In genomic region chr12:121059031-121059898, GRCh38 we compare ENCODE assay signal across 1 cellular context.
TF ChIP-seq lines count a peak whose summit lies in the region.

No MANE protein-coding gene starts in this region.

TF ChIP-seq in SK-N-SH treated with all-trans-retinoic acid at 6 μM for 48 hours, 23 proteins besides CTCF, POLR2A, EP300 and RAD21 (continued from another document):
- TF ChIP-seq, protein P1, sequence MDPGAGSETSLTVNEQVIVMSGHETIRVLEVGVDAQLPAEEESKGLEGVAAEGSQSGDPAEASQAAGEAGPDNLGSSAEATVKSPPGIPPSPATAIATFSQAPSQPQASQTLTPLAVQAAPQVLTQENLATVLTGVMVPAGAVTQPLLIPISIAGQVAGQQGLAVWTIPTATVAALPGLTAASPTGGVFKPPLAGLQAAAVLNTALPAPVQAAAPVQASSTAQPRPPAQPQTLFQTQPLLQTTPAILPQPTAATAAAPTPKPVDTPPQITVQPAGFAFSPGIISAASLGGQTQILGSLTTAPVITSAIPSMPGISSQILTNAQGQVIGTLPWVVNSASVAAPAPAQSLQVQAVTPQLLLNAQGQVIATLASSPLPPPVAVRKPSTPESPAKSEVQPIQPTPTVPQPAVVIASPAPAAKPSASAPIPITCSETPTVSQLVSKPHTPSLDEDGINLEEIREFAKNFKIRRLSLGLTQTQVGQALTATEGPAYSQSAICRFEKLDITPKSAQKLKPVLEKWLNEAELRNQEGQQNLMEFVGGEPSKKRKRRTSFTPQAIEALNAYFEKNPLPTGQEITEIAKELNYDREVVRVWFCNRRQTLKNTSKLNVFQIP (CRISPR knock-in tag; IDR thresholded peaks at IDR 0.05; ENCODE audit: borderline replicate concordance, low read depth) = no peak
- TF ChIP-seq PPARA (CRISPR knock-in tag; IDR thresholded peaks at IDR 0.05; ENCODE audit: borderline replicate concordance) = no peak
- no peak for TF ChIP-seq CREB5 (CRISPR knock-in tag; IDR thresholded peaks at IDR 0.05; ENCODE audit: low read depth)
- no peak for TF ChIP-seq TCF4 (CRISPR knock-in tag; IDR thresholded peaks at IDR 0.05; ENCODE audit: borderline replicate concordance)
- no peak for TF ChIP-seq ESRRG (CRISPR knock-in tag; IDR thresholded peaks at IDR 0.05)
- TF ChIP-seq, protein P2, sequence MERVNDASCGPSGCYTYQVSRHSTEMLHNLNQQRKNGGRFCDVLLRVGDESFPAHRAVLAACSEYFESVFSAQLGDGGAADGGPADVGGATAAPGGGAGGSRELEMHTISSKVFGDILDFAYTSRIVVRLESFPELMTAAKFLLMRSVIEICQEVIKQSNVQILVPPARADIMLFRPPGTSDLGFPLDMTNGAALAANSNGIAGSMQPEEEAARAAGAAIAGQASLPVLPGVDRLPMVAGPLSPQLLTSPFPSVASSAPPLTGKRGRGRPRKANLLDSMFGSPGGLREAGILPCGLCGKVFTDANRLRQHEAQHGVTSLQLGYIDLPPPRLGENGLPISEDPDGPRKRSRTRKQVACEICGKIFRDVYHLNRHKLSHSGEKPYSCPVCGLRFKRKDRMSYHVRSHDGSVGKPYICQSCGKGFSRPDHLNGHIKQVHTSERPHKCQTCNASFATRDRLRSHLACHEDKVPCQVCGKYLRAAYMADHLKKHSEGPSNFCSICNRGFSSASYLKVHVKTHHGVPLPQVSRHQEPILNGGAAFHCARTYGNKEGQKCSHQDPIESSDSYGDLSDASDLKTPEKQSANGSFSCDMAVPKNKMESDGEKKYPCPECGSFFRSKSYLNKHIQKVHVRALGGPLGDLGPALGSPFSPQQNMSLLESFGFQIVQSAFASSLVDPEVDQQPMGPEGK (CRISPR knock-in tag; IDR thresholded peaks at IDR 0.05; ENCODE audit: borderline replicate concordance) = no peak
- TF ChIP-seq ZNF8 (CRISPR knock-in tag; IDR thresholded peaks at IDR 0.05) = no peak
- TF ChIP-seq ZFP3 (CRISPR knock-in tag; IDR thresholded peaks at IDR 0.05) = no peak
- no peak for TF ChIP-seq SNAI2 (CRISPR knock-in tag; IDR thresholded peaks at IDR 0.05)
- no peak for TF ChIP-seq GLIS3 (CRISPR knock-in tag; IDR thresholded peaks at IDR 0.05)
